Comparison of ENCODE assay signal across 22 cellular contexts in the genomic region with DNA sequence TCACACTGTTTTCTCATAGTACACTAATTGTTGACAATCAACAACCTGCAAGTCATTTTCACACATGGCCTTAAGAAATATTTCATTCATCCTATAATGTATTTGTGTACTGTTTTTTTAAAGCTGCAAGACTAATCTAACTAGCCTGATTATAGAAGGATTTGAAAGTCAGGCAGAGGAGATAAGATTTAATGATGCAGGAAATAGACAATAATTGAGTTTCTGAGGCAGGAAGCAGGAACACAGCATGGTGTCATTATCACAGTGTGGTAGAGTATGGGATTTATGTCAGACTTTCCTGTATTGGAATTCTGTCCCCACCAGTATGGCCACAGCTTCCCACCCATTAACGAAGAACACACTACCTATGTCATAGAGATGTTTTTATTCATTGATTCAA.
"Had no signal": no experiment of that assay in that cellular context is flagged by ENCODE, and none has a peak within 500 bp of the region (broad histone marks: within the 10 kb centered on the region; RNA-seq: fewer than 3 reads in every experiment).

No MANE protein-coding gene starts in this region.

- H3K27ac Mint-ChIP-seq: activated CD4-positive, alpha-beta memory T cell treated with anti-CD3 and anti-CD28 coated beads for 36 hours; activated CD4-positive, alpha-beta T cell treated with anti-CD3 and anti-CD28 coated beads for 36 hours; activated CD4-positive, alpha-beta T cell treated with anti-CD3 and anti-CD28 coated beads, Interleukin-2, amount 10 ng/mL, durations not matched to agents 24 days and 14 days; activated CD8-positive, alpha-beta memory T cell treated with anti-CD3 and anti-CD28 coated beads, Interleukin-2, amount 10 ng/mL, durations not matched to agents 7 days and 5 days; activated CD8-positive, alpha-beta T cell treated with anti-CD3 and anti-CD28 coated beads, Interleukin-2, amount 10 ng/mL, durations not matched to agents 7 days and 5 days; activated naive CD4-positive, alpha-beta T cell treated with anti-CD3 and anti-CD28 coated beads, Interleukin-2, amount 10 ng/mL, durations not matched to agents 7 days and 5 days; activated naive CD8-positive, alpha-beta T cell treated with anti-CD3 and anti-CD28 coated beads, Interleukin-2, amount 10 ng/mL, durations not matched to agents 7 days and 5 days; activated T-helper 1 cell treated with anti-CD3 and anti-CD28 coated beads, Interleukin-12 subunit alpha, Interleukin-12 subunit beta, Interleukin-2, Interleukin-4 antibody, amounts not matched to agents 30 ng/mL and 10 ng/mL and 1 ng/mL, durations not matched to agents 14 hours and 24 hours and 36 hours had no signal

- H3K4me3 ChIP-seq: colonic mucosa, heart left ventricle had no signal

- H3K4me1 Mint-ChIP-seq: activated CD4-positive, alpha-beta T cell treated with anti-CD3 and anti-CD28 coated beads for 36 hours; activated CD4-positive, alpha-beta T cell treated with anti-CD3 and anti-CD28 coated beads, Interleukin-2, amount 10 ng/mL, durations not matched to agents 24 days and 14 days; activated CD8-positive, alpha-beta memory T cell treated with anti-CD3 and anti-CD28 coated beads, Interleukin-2, amount 10 ng/mL, durations not matched to agents 7 days and 5 days; activated naive CD4-positive, alpha-beta T cell treated with anti-CD3 and anti-CD28 coated beads, Interleukin-2, amount 10 ng/mL, durations not matched to agents 7 days and 5 days; activated naive CD8-positive, alpha-beta T cell treated with anti-CD3 and anti-CD28 coated beads, Interleukin-2, amount 10 ng/mL, durations not matched to agents 7 days and 5 days had no signal

- H3K4me1 ChIP-seq: colonic mucosa had no signal

- H3K27ac ChIP-seq: colonic mucosa, heart left ventricle had no signal

- H3K9me3 Mint-ChIP-seq: activated CD4-positive, alpha-beta T cell treated with anti-CD3 and anti-CD28 coated beads, Interleukin-2, amount 10 ng/mL, durations not matched to agents 24 days and 14 days; activated naive CD4-positive, alpha-beta T cell treated with anti-CD3 and anti-CD28 coated beads, Interleukin-2, amount 10 ng/mL, durations not matched to agents 7 days and 5 days; activated naive CD8-positive, alpha-beta T cell treated with anti-CD3 and anti-CD28 coated beads, Interleukin-2, amount 10 ng/mL, durations not matched to agents 7 days and 5 days; activated T-helper 1 cell treated with anti-CD3 and anti-CD28 coated beads, Interleukin-12 subunit alpha, Interleukin-12 subunit beta, Interleukin-2, Interleukin-4 antibody, amounts not matched to agents 30 ng/mL and 10 ng/mL and 1 ng/mL, durations not matched to agents 14 hours and 24 hours and 36 hours had no signal

- H3K4me3 Mint-ChIP-seq: activated CD4-positive, alpha-beta memory T cell treated with anti-CD3 and anti-CD28 coated beads for 36 hours; activated CD4-positive, alpha-beta T cell treated with anti-CD3 and anti-CD28 coated beads for 36 hours; activated CD4-positive, alpha-beta T cell treated with anti-CD3 and anti-CD28 coated beads, Interleukin-2, amount 10 ng/mL, durations not matched to agents 24 days and 14 days; activated CD8-positive, alpha-beta memory T cell treated with anti-CD3 and anti-CD28 coated beads, Interleukin-2, amount 10 ng/mL, durations not matched to agents 7 days and 5 days; activated CD8-positive, alpha-beta T cell treated with anti-CD3 and anti-CD28 coated beads, Interleukin-2, amount 10 ng/mL, durations not matched to agents 7 days and 5 days; activated naive CD4-positive, alpha-beta T cell treated with anti-CD3 and anti-CD28 coated beads, Interleukin-2, amount 10 ng/mL, durations not matched to agents 7 days and 5 days; activated naive CD8-positive, alpha-beta T cell treated with anti-CD3 and anti-CD28 coated beads, Interleukin-2, amount 10 ng/mL, durations not matched to agents 7 days and 5 days; activated T-helper 1 cell treated with anti-CD3 and anti-CD28 coated beads, Interleukin-12 subunit alpha, Interleukin-12 subunit beta, Interleukin-2, Interleukin-4 antibody, amounts not matched to agents 30 ng/mL and 10 ng/mL and 1 ng/mL, durations not matched to agents 14 hours and 24 hours and 36 hours had no signal

- H3K27me3 ChIP-seq: colonic mucosa, heart left ventricle had no signal

- H3K36me3 ChIP-seq: colonic mucosa, heart left ventricle had no signal

- H3K9me3 ChIP-seq: colonic mucosa, heart left ventricle had no signal

- ATAC-seq: activated CD4-positive, alpha-beta T cell treated with anti-CD3 and anti-CD28 coated beads for 36 hours; activated CD8-positive, alpha-beta memory T cell treated with anti-CD3 and anti-CD28 coated beads, Interleukin-2, amount 10 ng/mL, durations not matched to agents 7 days and 5 days; activated CD8-positive, alpha-beta T cell treated with anti-CD3 and anti-CD28 coated beads, Interleukin-2, amount 10 ng/mL, durations not matched to agents 7 days and 5 days; activated naive CD4-positive, alpha-beta T cell treated with anti-CD3 and anti-CD28 coated beads, Interleukin-2, amount 50 U/mL, for 72 hours; esophagus mucosa; heart left ventricle had no signal

- H3K36me3 Mint-ChIP-seq: activated CD4-positive, alpha-beta memory T cell treated with anti-CD3 and anti-CD28 coated beads for 36 hours; activated CD8-positive, alpha-beta memory T cell treated with anti-CD3 and anti-CD28 coated beads, Interleukin-2, amount 10 ng/mL, durations not matched to agents 7 days and 5 days; activated naive CD4-positive, alpha-beta T cell treated with anti-CD3 and anti-CD28 coated beads, Interleukin-2, amount 10 ng/mL, durations not matched to agents 7 days and 5 days; activated naive CD4-positive, alpha-beta T cell treated with anti-CD3 and anti-CD28 coated beads, Interleukin-2, amount 50 U/mL, for 72 hours; activated naive CD8-positive, alpha-beta T cell treated with anti-CD3 and anti-CD28 coated beads, Interleukin-2, amount 10 ng/mL, durations not matched to agents 7 days and 5 days had no signal

- DNase-seq: activated CD4-positive, alpha-beta memory T cell treated with anti-CD3 and anti-CD28 coated beads for 36 hours; activated CD4-positive, alpha-beta T cell treated with anti-CD3 and anti-CD28 coated beads for 36 hours; activated CD4-positive, alpha-beta T cell treated with anti-CD3 and anti-CD28 coated beads, Interleukin-2, amount 10 ng/mL, durations not matched to agents 24 days and 14 days; activated CD4-positive, CD25-positive, alpha-beta regulatory T cell; activated CD4-positive, CD25-positive, alpha-beta regulatory T cell treated with anti-CD3 and anti-CD28 coated beads, Interleukin-2, amount 50 U/mL, for 72 hours; activated CD8-positive, alpha-beta memory T cell treated with anti-CD3 and anti-CD28 coated beads, Interleukin-2, amount 10 ng/mL, durations not matched to agents 7 days and 5 days; activated CD8-positive, alpha-beta memory T cell treated with anti-CD3 and anti-CD28 coated beads, Interleukin-2, amount 50 U/mL, for 4 hours; activated CD8-positive, alpha-beta T cell treated with anti-CD3 and anti-CD28 coated beads, Interleukin-2, amount 10 ng/mL, durations not matched to agents 7 days and 5 days; activated gamma-delta T cell; activated naive CD4-positive, alpha-beta T cell; activated naive CD4-positive, alpha-beta T cell treated with anti-CD3 and anti-CD28 coated beads, Interleukin-2, amount 10 ng/mL, durations not matched to agents 7 days and 5 days; activated naive CD8-positive, alpha-beta T cell treated with anti-CD3 and anti-CD28 coated beads, Interleukin-2, amount 10 ng/mL, durations not matched to agents 7 days and 5 days; activated T-cell treated with anti-CD3 and anti-CD28 coated beads, Interleukin-2, amount 50 U/mL, for 1 hour; activated T-cell treated with anti-CD3 and anti-CD28 coated beads, Interleukin-2, amount 50 U/mL, for 48 hours; colonic mucosa; effector CD8-positive, alpha-beta T cell; foreskin fibroblast; heart left ventricle; T-helper 2 cell had no signal

- H3K27me3 Mint-ChIP-seq: activated CD4-positive, alpha-beta memory T cell treated with anti-CD3 and anti-CD28 coated beads for 36 hours; activated CD4-positive, alpha-beta T cell treated with anti-CD3 and anti-CD28 coated beads for 36 hours; activated CD4-positive, alpha-beta T cell treated with anti-CD3 and anti-CD28 coated beads, Interleukin-2, amount 10 ng/mL, durations not matched to agents 24 days and 14 days; activated CD8-positive, alpha-beta memory T cell treated with anti-CD3 and anti-CD28 coated beads, Interleukin-2, amount 10 ng/mL, durations not matched to agents 7 days and 5 days; activated naive CD4-positive, alpha-beta T cell treated with anti-CD3 and anti-CD28 coated beads, Interleukin-2, amount 10 ng/mL, durations not matched to agents 7 days and 5 days; activated naive CD8-positive, alpha-beta T cell treated with anti-CD3 and anti-CD28 coated beads, Interleukin-2, amount 10 ng/mL, durations not matched to agents 7 days and 5 days had no signal
